7 cellular contexts compared by ENCODE assay signal in genomic region chr20:51500311-51500710, GRCh38. TPM values are rescaled to one million over a fixed set of nuclear protein-coding genes. Genes with fewer than 3 reads are reported as not detected.
DNase-seq lines count a peak whose midpoint lies in the region; ATAC-seq and TF ChIP-seq lines count a peak whose summit lies in the region.

No MANE protein-coding gene starts in this region.

- H4K20me1 ChIP-seq in SK-N-SH (ENCODE audit: insufficient read depth) = no peaks in the 10 kb centered on the region

- peaks cover 58% of the 10 kb centered on the region for H3K36me3 Mint-ChIP-seq in T-helper 2 cell treated with Interferon-gamma antibody and Interleukin-4, amounts not matched to agents 5 μg/mL and 100 μg/mL, for 36 hours (ENCODE audit: low read depth)

- in situ Hi-C loops in ACHN (cut with HindIII; ENCODE audit: low pct_ligation_motif_present, low pct_unique_long_range_greater_than_20kb, low sequenced_read_pairs) = no loop called here

- no peaks in the 10 kb centered on the region for H3K9me2 ChIP-seq in SK-N-SH

- peaks cover 4 to 8% of the 10 kb centered on the region in 2 experiments; a peak in 2 of 4 replicates for H3K4me1 ChIP-seq in SK-N-SH (ENCODE audit: control insufficient read depth in 1 of 2, insufficient read depth in 2 of 2, low read depth in 1 of 2, low read length in 1 of 2)

- no peak overlapping the region for H3K4me2 ChIP-seq in SK-N-SH

- H3K9ac ChIP-seq in SK-N-SH = no peak overlapping the region

- peak; percentile 65 for ATAC-seq in HG03060 (IDR thresholded peaks at IDR 0.05; ENCODE audit: low read depth, unreplicated experiment)
- peak; percentile 26 for ATAC-seq in left colon
- ATAC-seq in HG03196 (IDR thresholded peaks at IDR 0.05; ENCODE audit: unreplicated experiment) = no peak

- no peaks in the 10 kb centered on the region for H3K9me3 Mint-ChIP-seq in T-helper 2 cell treated with Interferon-gamma antibody and Interleukin-4, amounts not matched to agents 5 μg/mL and 100 μg/mL, for 36 hours

- peaks cover 77% of the 10 kb centered on the region for H3K4me1 Mint-ChIP-seq in T-helper 2 cell treated with Interferon-gamma antibody and Interleukin-4, amounts not matched to agents 5 μg/mL and 100 μg/mL, for 36 hours (ENCODE audit: low read depth)

- no peaks in the 10 kb centered on the region for H3K9me3 ChIP-seq in SK-N-SH

- H3K27me3 Mint-ChIP-seq in T-helper 2 cell treated with Interferon-gamma antibody and Interleukin-4, amounts not matched to agents 5 μg/mL and 100 μg/mL, for 36 hours (ENCODE audit: low read depth) = no peaks in the 10 kb centered on the region

- H3K27me3 ChIP-seq in SK-N-SH (ENCODE audit: insufficient read depth) = no peaks in the 10 kb centered on the region

- WGBS in SK-N-SH (ENCODE audit: low lambda C conversion rate) = 81% methylated on average over 3 of the region's 3 CpGs

- no peak overlapping the region for H3K27ac ChIP-seq in SK-N-SH (ENCODE audit: low read depth in 2 of 2, low read length in 1 of 2)

- CTCF ChIA-PET in SK-N-SH (lab: Yijun Ruan, JAX) = interaction anchor here (1.4 kb wide), 1 partner anchor 128 kb away, joined by 3 read pairs; no protein-coding TSS in a partner anchor

- intact Hi-C loops in left colon (cut with DNase I, micrococcal nuclease) = no loop called here

- H3K4me3 ChIP-seq in SK-N-SH (ENCODE audit: low read depth in 2 of 2, low read length in 1 of 2) = no peak overlapping the region

- TF ChIP-seq CTCF in SK-N-SH (IDR thresholded peaks at IDR 0.05) = no peak

- TF ChIP-seq RAD21 in SK-N-SH (IDR thresholded peaks at IDR 0.05; ENCODE audit: low read length) = no peak

- TF ChIP-seq EP300 in SK-N-SH (IDR thresholded peaks at IDR 0.05; ENCODE audit: borderline replicate concordance in 1 of 2, low read depth in 1 of 2, low read length in 1 of 2) = no peak

- H3K36me3 ChIP-seq in SK-N-SH (replicated peaks in 1 of 2; ENCODE audit: control insufficient read depth in 1 of 2, insufficient read depth in 2 of 2, low read length in 1 of 2) = no peaks in the 10 kb centered on the region

- peak overlapping the region; percentile 48 for H3K4me3 Mint-ChIP-seq in T-helper 2 cell treated with Interferon-gamma antibody and Interleukin-4, amounts not matched to agents 5 μg/mL and 100 μg/mL, for 36 hours

- H3F3A ChIP-seq in SK-N-SH (replicated peaks; ENCODE audit: insufficient read depth) = peaks cover 5% of the 10 kb centered on the region

- peak; percentile 50 for DNase-seq in GM19240 (ENCODE audit: insufficient read length, low spot score)
- peak; percentile 60 for DNase-seq in T-helper 2 cell treated with Interferon-gamma antibody and Interleukin-4, amounts not matched to agents 5 μg/mL and 100 μg/mL, for 36 hours (ENCODE audit: low spot score)
- DNase-seq in left colon = peak in 1 of 2 donors; percentile 22
- DNase-seq in ACHN = no peak
- no peak for DNase-seq in SK-N-SH

- H3K27ac Mint-ChIP-seq in T-helper 2 cell treated with Interferon-gamma antibody and Interleukin-4, amounts not matched to agents 5 μg/mL and 100 μg/mL, for 36 hours = peak overlapping the region; percentile 83

- POLR2A ChIA-PET in SK-N-SH (lab: Yijun Ruan, JAX) = no interaction called here

- no peaks in the 10 kb centered on the region for H3K79me2 ChIP-seq in SK-N-SH (ENCODE audit: insufficient read depth)

- H2AFZ ChIP-seq in SK-N-SH (ENCODE audit: low read depth) = no peak overlapping the region

TF ChIP-seq in SK-N-SH, 30 proteins besides CTCF, POLR2A, EP300 and RAD21:
- no peak for TF ChIP-seq ZBTB33 (IDR thresholded peaks at IDR 0.05; ENCODE audit: borderline replicate concordance, low read depth)

RNA-seq across cellular contexts. Expression of gene NFATC2, which starts 42.2 kb away (rescaled TPM):
- total RNA-seq in left colon = 1 to 10 TPM; 4.7 to 5.6 TPM
- 0.13 and 0.36 TPM in 2 replicates for polyA plus RNA-seq in SK-N-SH (2012; rRNA removed)
- 0.21 and 0.28 TPM in 2 replicates for polyA plus RNA-seq in SK-N-SH (2012; cell fraction: cytosol; rRNA removed)
- 0.90 and 1.0 TPM in 2 replicates for polyA plus RNA-seq in SK-N-SH (2012; cell fraction: nucleus; rRNA removed)

Comparison
In these comparisons a context has a peak if more than half of its experiments do, and no peak if none do; other contexts are left out.
1. DNase-seq: peak in GM19240 (single experiment) and T-helper 2 cell treated with Interferon-gamma antibody and Interleukin-4, amounts not matched to agents 5 μg/mL and 100 μg/mL, for 36 hours (single experiment); none in ACHN (single experiment) and SK-N-SH (single experiment).